Comparison of ENCODE assay signal across 1 cellular context in genomic region chr1:184792450-184792969, GRCh38.
TF ChIP-seq lines count a peak whose summit lies in the region.

No MANE protein-coding gene starts in this region.

TF ChIP-seq in HepG2, 621 proteins besides CTCF, POLR2A, EP300 and RAD21 (continued from another document and continues in another):
- no peak for TF ChIP-seq STAT6 (CRISPR knock-in tag; IDR thresholded peaks at IDR 0.05; ENCODE audit: borderline replicate concordance)
- TF ChIP-seq ZBTB49 (CRISPR knock-in tag; IDR thresholded peaks at IDR 0.05; ENCODE audit: borderline replicate concordance) = no peak
- TF ChIP-seq DRAP1 (CRISPR knock-in tag; IDR thresholded peaks at IDR 0.05) = no peak
- no peak for TF ChIP-seq THAP9 (CRISPR knock-in tag; IDR thresholded peaks at IDR 0.05; ENCODE audit: borderline replicate concordance)
- TF ChIP-seq SMARCC2 (IDR thresholded peaks at IDR 0.05) = no peak
- TF ChIP-seq ZNF331 (CRISPR knock-in tag; IDR thresholded peaks at IDR 0.05) = peak; percentile 74; the same call in 1 of the 2 replicates
- no peak for TF ChIP-seq ZNF557 (CRISPR knock-in tag; IDR thresholded peaks at IDR 0.05)
- TF ChIP-seq ZBTB25 (CRISPR knock-in tag; IDR thresholded peaks at IDR 0.05) = no peak
- TF ChIP-seq USF2 (IDR thresholded peaks at IDR 0.05; ENCODE audit: low read depth, low read length) = no peak
- no peak for TF ChIP-seq USF2 (CRISPR knock-in tag; IDR thresholded peaks at IDR 0.05; ENCODE audit: borderline replicate concordance)
- no peak for TF ChIP-seq ZNF317 (CRISPR knock-in tag; IDR thresholded peaks at IDR 0.05)
- no peak for TF ChIP-seq YY1 (IDR thresholded peaks at IDR 0.05; ENCODE audit: insufficient read depth, insufficient replicate concordance, low read depth, low read length)
- TF ChIP-seq ZSCAN9 (CRISPR knock-in tag; IDR thresholded peaks at IDR 0.05; ENCODE audit: borderline replicate concordance) = no peak
- no peak for TF ChIP-seq SNAI1 (CRISPR knock-in tag; IDR thresholded peaks at IDR 0.05; ENCODE audit: borderline replicate concordance)
- TF ChIP-seq E2F1 (CRISPR knock-in tag; IDR thresholded peaks at IDR 0.05) = no peak
- TF ChIP-seq REPIN1 (CRISPR knock-in tag; IDR thresholded peaks at IDR 0.05; ENCODE audit: borderline replicate concordance, low read depth) = peak; percentile 80; the same call in 1 of the 2 replicates
- TF ChIP-seq SOX13 (IDR thresholded peaks at IDR 0.05) = no peak
- peak in 1 of 2 experiments; percentile 50; a peak in 2 of 4 replicates for TF ChIP-seq SOX13 (CRISPR knock-in tag; conservative IDR thresholded peaks at IDR 0.05 in 1 of 2, IDR thresholded peaks at IDR 0.05 in 1 of 2)
- TF ChIP-seq ZNF138 (CRISPR knock-in tag; IDR thresholded peaks at IDR 0.05; ENCODE audit: low read depth) = no peak
- no peak for TF ChIP-seq JARID2 (CRISPR knock-in tag; IDR thresholded peaks at IDR 0.05; ENCODE audit: insufficient replicate concordance)
- TF ChIP-seq PRPF4 (IDR thresholded peaks at IDR 0.05; ENCODE audit: low read depth, low read length, poor library complexity, severe bottlenecking) = no peak
- TF ChIP-seq GZF1 (CRISPR knock-in tag; IDR thresholded peaks at IDR 0.05) = no peak
- no peak for TF ChIP-seq BRCA1 (CRISPR knock-in tag; IDR thresholded peaks at IDR 0.05)
- TF ChIP-seq ZNF24 (IDR thresholded peaks at IDR 0.05) = no peak
- no peak for TF ChIP-seq ZNF512B (CRISPR knock-in tag; IDR thresholded peaks at IDR 0.05; ENCODE audit: borderline replicate concordance)
- TF ChIP-seq RNF219 (CRISPR knock-in tag; IDR thresholded peaks at IDR 0.05) = no peak
- TF ChIP-seq PRMT3 (CRISPR knock-in tag; IDR thresholded peaks at IDR 0.05; ENCODE audit: borderline replicate concordance, low read depth) = no peak
- 0 out of 2 replicates have a peak, but pooled peaks have one; percentile 39 for TF ChIP-seq TBX2 (CRISPR knock-in tag; IDR thresholded peaks at IDR 0.05; ENCODE audit: borderline replicate concordance)
- TF ChIP-seq HINFP (CRISPR knock-in tag; IDR thresholded peaks at IDR 0.05; ENCODE audit: low read depth) = no peak
- no peak for TF ChIP-seq MXD1 (CRISPR knock-in tag; IDR thresholded peaks at IDR 0.05)
- no peak for TF ChIP-seq ELF4 (CRISPR knock-in tag; IDR thresholded peaks at IDR 0.05; ENCODE audit: borderline replicate concordance)
- peak; percentile 52; the same call in 1 of the 2 replicates for TF ChIP-seq HOMEZ (CRISPR knock-in tag; IDR thresholded peaks at IDR 0.05; ENCODE audit: low read depth)
- TF ChIP-seq ZC3H4 (CRISPR knock-in tag; IDR thresholded peaks at IDR 0.05; ENCODE audit: borderline replicate concordance) = no peak
- TF ChIP-seq ZNF891 (CRISPR knock-in tag; IDR thresholded peaks at IDR 0.05) = no peak
